8 cellular contexts compared by ENCODE assay signal in the genomic region with DNA sequence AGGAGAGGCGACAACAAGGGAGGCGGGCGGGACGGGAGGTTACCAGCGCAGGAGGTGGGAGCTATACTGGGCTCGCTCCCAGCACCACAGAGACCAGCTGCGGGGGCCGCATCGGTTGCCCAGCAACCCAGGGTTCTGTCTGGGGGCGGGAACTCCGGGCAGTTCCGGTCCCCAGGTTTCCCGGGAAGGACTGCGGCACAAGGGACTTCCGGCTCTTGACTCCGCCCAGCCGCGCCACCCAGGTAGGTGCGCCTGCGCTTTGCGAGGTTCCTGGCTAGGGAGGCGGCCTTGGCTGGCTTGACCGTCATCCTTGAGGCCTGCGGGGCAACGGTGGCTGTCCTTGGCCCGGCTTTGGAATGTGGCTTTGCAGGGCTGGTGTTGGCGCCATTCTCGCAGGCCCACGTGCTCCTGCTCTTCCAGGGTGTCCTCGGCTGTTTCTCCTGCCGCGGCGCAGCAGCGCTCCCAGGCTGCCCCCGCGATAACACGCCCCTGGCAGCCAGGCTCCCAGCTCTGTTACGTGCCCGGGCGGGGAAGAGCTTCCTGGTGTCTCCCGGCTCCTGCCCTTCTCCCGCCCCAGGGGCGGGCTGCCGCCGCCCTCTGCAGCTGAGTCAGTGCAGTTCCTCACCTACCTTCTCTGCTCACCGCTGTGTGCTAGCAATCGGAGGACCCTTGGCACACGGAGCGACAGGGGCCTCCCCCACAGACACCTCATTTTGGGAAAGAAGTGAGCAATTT. TPM values are rescaled to one million over a fixed set of nuclear protein-coding genes. Genes with fewer than 3 reads are reported as not detected.
DNase-seq lines count a peak whose midpoint lies in the region; ATAC-seq and TF ChIP-seq lines count a peak whose summit lies in the region.

A gene with protein sequence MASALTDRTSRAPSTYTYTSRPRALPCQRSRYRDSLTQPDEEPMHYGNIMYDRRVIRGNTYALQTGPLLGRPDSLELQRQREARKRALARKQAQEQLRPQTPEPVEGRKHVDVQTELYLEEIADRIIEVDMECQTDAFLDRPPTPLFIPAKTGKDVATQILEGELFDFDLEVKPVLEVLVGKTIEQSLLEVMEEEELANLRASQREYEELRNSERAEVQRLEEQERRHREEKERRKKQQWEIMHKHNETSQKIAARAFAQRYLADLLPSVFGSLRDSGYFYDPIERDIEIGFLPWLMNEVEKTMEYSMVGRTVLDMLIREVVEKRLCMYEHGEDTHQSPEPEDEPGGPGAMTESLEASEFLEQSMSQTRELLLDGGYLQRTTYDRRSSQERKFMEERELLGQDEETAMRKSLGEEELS (minus strand): TSS at position 534 of the 735 bp plus-strand sequence. CDS start 652 bp downstream, outside the sequence.

- H3K4me1 Mint-ChIP-seq in T-cell (peaks cover 27 to 38% (median 31%) of the 10 kb centered on the region in 3 donors), progenitor cell of endocrine pancreas (ENCODE audit: low read depth) (peaks cover 7% of the 10 kb centered on the region)

- no peaks in the 10 kb centered on the region for H3K9me3 Mint-ChIP-seq in T-cell
- H3K9me3 Mint-ChIP-seq in progenitor cell of endocrine pancreas (ENCODE audit: low read depth), result no peaks in the 10 kb centered on the region

- CTCF ChIA-PET in T-cell (lab: Charles Lee), result interaction anchor here in 1 of 2 donors (0.6 to 2.4 kb wide), 8 partner anchors 9 to 134 kb away, joined by 3 to 19 read pairs (median 4); no protein-coding TSS in a partner anchor

- H3K27ac Mint-ChIP-seq in T-cell (peak within 1 kb of the TSS; percentile 89 to 91), progenitor cell of endocrine pancreas (peak within 1 kb of the TSS; percentile 99)

- H3K27me3 Mint-ChIP-seq in T-cell (no peaks in the 10 kb centered on the region), progenitor cell of endocrine pancreas (no peaks in the 10 kb centered on the region)

- peak within 1 kb of the TSS; percentile 95 to 98 (median 98) for H3K4me3 Mint-ChIP-seq in T-cell
- peak within 1 kb of the TSS; percentile 99 for H3K4me3 Mint-ChIP-seq in progenitor cell of endocrine pancreas (ENCODE audit: low read depth)

- POLR2A ChIA-PET in T-cell (lab: Charles Lee), result interaction anchor here (0.6 to 0.7 kb wide), 4 partner anchors 245 to 1192 kb away, joined by 3 to 4 read pairs (median 3); no protein-coding TSS in a partner anchor

- ATAC-seq in HG02870 (IDR thresholded peaks at IDR 0.05; ENCODE audit: unreplicated experiment), result peak; percentile 87
- ATAC-seq in T-cell (replicated peaks in 1 of 4), result peak; percentile 89 to 93 (median 89)
- peak; percentile 96 for ATAC-seq in left ventricle myocardium superior

- TF ChIP-seq CTCF in GM13977 (IDR thresholded peaks at IDR 0.05; ENCODE audit: extremely low read depth, insufficient read depth, missing control alignments) (peak; percentile 6), progenitor cell of endocrine pancreas (IDR thresholded peaks at IDR 0.05; ENCODE audit: unreplicated experiment) (peak; percentile 25)

- peak; percentile 94 for DNase-seq in GM13977 (ENCODE audit: low spot score)
- DNase-seq in NCI-H146 (lab: John Stamatoyannopoulos, UW), result peak; percentile 100
- peak; percentile 64 to 87 (median 77) for DNase-seq in T-cell
- DNase-seq in amygdala (lab: John Stamatoyannopoulos, UW), result peak; percentile 44 to 93 (median 81)
- DNase-seq in left ventricle myocardium superior, result peak; percentile 95
- peak; percentile 97 for DNase-seq in progenitor cell of endocrine pancreas (ENCODE audit: low spot score, unreplicated experiment)
- peak; percentile 95 for DNase-seq in ureter (ENCODE audit: low spot score)

- intact Hi-C loops in left ventricle myocardium superior (cut with micrococcal nuclease), result loop anchor here (10.0 kb wide), 1 partner anchor 105 kb away; no protein-coding TSS in a partner anchor

- in situ Hi-C loops in GM13977 (cut with MboI; ENCODE audit: low pct_unique_long_range_greater_than_20kb, low sequenced_read_pairs, unreplicated experiment), result loop anchor here (10.0 to 25.0 kb wide), 2 partner anchors 135 to 788 kb away; no protein-coding TSS in a partner anchor

- H3K36me3 Mint-ChIP-seq in T-cell (peaks cover 7% of the 10 kb centered on the region), progenitor cell of endocrine pancreas (ENCODE audit: insufficient read depth) (peaks cover 5% of the 10 kb centered on the region)

RNA-seq across cellular contexts. Expression of the gene that starts here (rescaled TPM):
- 1 to 10 TPM; 1.5 to 2.6 (median 2.1) TPM for total RNA-seq in T-cell
- 12.1 TPM for total RNA-seq in left ventricle myocardium superior
- 8.9 and 10.5 TPM in 2 replicates for total RNA-seq in progenitor cell of endocrine pancreas
- total RNA-seq in ureter, result 15.0 TPM

Comparison
In these comparisons a context has a peak if more than half of its experiments do, and no peak if none do; other contexts are left out.
1. Peak in every context shown above with its lines: DNase-seq and ATAC-seq.